ENCODE assay signal across 9 cellular contexts in the genomic region with DNA sequence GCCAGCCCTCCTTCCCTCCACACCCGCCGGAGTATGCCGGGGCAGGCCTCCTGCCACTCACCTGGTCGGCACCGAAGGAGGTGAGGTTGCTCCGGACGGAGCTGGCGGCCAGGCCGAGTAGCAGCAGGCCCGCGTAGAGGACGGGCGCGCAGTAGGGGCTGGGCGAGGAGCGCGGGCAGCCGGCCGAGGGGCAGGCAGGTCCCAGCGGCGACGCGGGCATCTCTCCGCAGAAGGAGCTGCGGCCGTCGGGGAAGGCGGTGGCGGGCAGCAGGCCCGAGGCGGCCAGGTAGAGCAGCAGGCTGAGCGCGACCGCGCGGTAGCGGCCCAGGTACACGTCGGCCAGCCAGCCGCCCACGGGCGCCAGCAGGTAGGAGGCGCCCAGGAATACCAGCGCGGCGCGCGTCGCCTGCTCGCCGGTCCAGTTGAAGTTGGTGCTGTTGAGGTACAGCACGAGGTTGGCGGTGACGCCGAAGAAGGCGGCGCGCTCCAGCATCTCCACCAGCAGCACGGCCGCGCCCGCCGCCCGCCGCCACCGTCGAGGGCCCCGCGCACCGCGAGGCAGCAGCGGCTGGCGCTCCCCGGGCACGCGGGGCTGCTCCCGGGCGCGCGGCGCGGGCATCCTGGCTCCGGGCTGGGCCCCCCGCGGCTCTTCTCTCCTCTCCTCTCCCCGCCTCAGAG. TPM values are rescaled to one million over a fixed set of nuclear protein-coding genes. Genes with fewer than 3 reads are reported as not detected.
DNase-seq lines count a peak whose midpoint lies in the region; ATAC-seq and TF ChIP-seq lines count a peak whose summit lies in the region.
"Had no signal": no experiment of that assay in that cellular context is flagged by ENCODE, and none has a peak within 500 bp of the region (broad histone marks: within the 10 kb centered on the region; RNA-seq: fewer than 3 reads in every experiment).

No MANE protein-coding gene starts in this region.

- H3K27me3 Mint-ChIP-seq in endodermal cell (ENCODE audit: insufficient read depth), result peaks cover 61% of the 10 kb centered on the region
- peaks cover 59% of the 10 kb centered on the region for H3K27me3 Mint-ChIP-seq in nephron progenitor cell (ENCODE audit: low read depth, poor library complexity)

- H3K27ac ChIP-seq in HUES64 (ENCODE audit: low read depth, low read length) (no peak overlapping the region), endodermal cell (ENCODE audit: low read depth, low read length) (no peak overlapping the region)
- H3K27ac ChIP-seq: VCaP had no signal

- H3K27me3 ChIP-seq in BJ (ENCODE audit: control insufficient read depth, insufficient read depth, low read length) (peaks cover 1% of the 10 kb centered on the region; the same call in 1 of the 2 replicates), HUES64 (ENCODE audit: insufficient read depth, low read length) (peaks cover 35% of the 10 kb centered on the region), endodermal cell (ENCODE audit: control insufficient read depth, insufficient read depth, low read length, poor library complexity, severe bottlenecking) (peaks cover 59% of the 10 kb centered on the region)

- POLR2A ChIA-PET in BJ (lab: Charles Lee), result no interaction called here

- H3K4me3 ChIP-seq in BJ (ENCODE audit: low read depth, low read length), result peak overlapping the region; percentile 45
- peak overlapping the region; percentile 56 for H3K4me3 ChIP-seq in HUES64 (ENCODE audit: low read length)
- H3K4me3 ChIP-seq in endodermal cell (ENCODE audit: low read length), result no peak overlapping the region

- DNase-seq in BJ (ENCODE audit: low read depth) (no peak), endodermal cell (peak; percentile 80), nephron progenitor cell (peak; percentile 60), NCI-H510A (lab: John Stamatoyannopoulos, UW) (no peak), NCI-H2196 treated with DMSO at 0.1 percent for 48 hours (lab: John Stamatoyannopoulos, UW; ENCODE audit: unreplicated experiment) (no peak)

- TF ChIP-seq CTCF in BJ (IDR thresholded peaks at IDR 0.05; ENCODE audit: insufficient read depth, low read depth, low read length) (no peak), endodermal cell (conservative IDR thresholded peaks at IDR 0.05) (no peak), nephron progenitor cell (IDR thresholded peaks at IDR 0.05) (no peak)

- CTCF ChIA-PET in BJ (lab: Yijun Ruan, JAX), result interaction anchor here (1.7 kb wide), 1 partner anchor 10 kb away, joined by 5 read pairs; no protein-coding TSS in a partner anchor

- H3K36me3 ChIP-seq in BJ (ENCODE audit: control insufficient read depth, insufficient read depth, low read length) (no peaks in the 10 kb centered on the region), HUES64 (ENCODE audit: insufficient read depth, low read length) (no peaks in the 10 kb centered on the region), endodermal cell (ENCODE audit: control insufficient read depth, insufficient read depth, low read length) (no peaks in the 10 kb centered on the region)

- H3K9me3 Mint-ChIP-seq in endodermal cell (no peaks in the 10 kb centered on the region), nephron progenitor cell (no peaks in the 10 kb centered on the region)

- ATAC-seq in GM18873 (IDR thresholded peaks at IDR 0.05; ENCODE audit: low FRiP score, unreplicated experiment) (no peak), GM21529 (IDR thresholded peaks at IDR 0.05; ENCODE audit: unreplicated experiment) (no peak)

- H3K27ac Mint-ChIP-seq in endodermal cell (no peak overlapping the region), nephron progenitor cell (no peak overlapping the region)

- H3K4me3 Mint-ChIP-seq in endodermal cell, result peak overlapping the region; percentile 41
- peak overlapping the region; percentile 74 for H3K4me3 Mint-ChIP-seq in nephron progenitor cell

- H3K4me1 ChIP-seq in HUES64 (ENCODE audit: insufficient read depth, low read length) (peaks cover 12% of the 10 kb centered on the region; the same call in 1 of the 2 replicates), endodermal cell (ENCODE audit: control insufficient read depth, insufficient read depth, low read length) (no peaks in the 10 kb centered on the region)

- H3K9ac ChIP-seq in HUES64 (ENCODE audit: low read depth, low read length), result peak overlapping the region; percentile 71
- no peak overlapping the region for H3K9ac ChIP-seq in endodermal cell (ENCODE audit: extremely low read depth, low read length, poor library complexity, severe bottlenecking)

- H3K4me1 Mint-ChIP-seq in endodermal cell, result no peaks in the 10 kb centered on the region
- H3K4me1 Mint-ChIP-seq in nephron progenitor cell, result peaks cover 66% of the 10 kb centered on the region

- no peaks in the 10 kb centered on the region for H3K36me3 Mint-ChIP-seq in endodermal cell (ENCODE audit: low read depth)
- H3K36me3 Mint-ChIP-seq in nephron progenitor cell (ENCODE audit: low read depth), result no peaks in the 10 kb centered on the region

- H3K9me3 ChIP-seq in HUES64 (ENCODE audit: insufficient read depth, low read depth, low read length) (no peaks in the 10 kb centered on the region), endodermal cell (ENCODE audit: control insufficient read depth, low read length) (no peaks in the 10 kb centered on the region)

- WGBS in HUES64, result 5% methylated on average over 86 of the region's 86 CpGs
- 6 to 16% methylated on average over 23 to 86 of the region's 86 CpGs for WGBS in endodermal cell (ENCODE audit: insufficient coverage in 1 of 2, insufficient read length in 1 of 2), 2 experiments

RNA-seq across cellular contexts. Expression of gene SLC15A3, which starts 0.9 kb away (rescaled TPM):
- 7.8 and 14.1 TPM in 2 replicates for polyA plus RNA-seq in BJ (2011; rRNA removed)
- polyA minus RNA-seq in BJ (2011; rRNA and poly(A)+ RNA removed), result 14.6 and 23.4 TPM in 2 replicates
- polyA plus RNA-seq in HUES64 (2013, experiment 1 of 2), result 15.9 TPM
- polyA plus RNA-seq in HUES64 (2013, experiment 2 of 2), result 19.1 TPM
- total RNA-seq in endodermal cell, result 1 to 10 TPM; 1.4 to 1.6 TPM
- 10.8 TPM for polyA plus RNA-seq in endodermal cell (2013, experiment 1 of 2)
- polyA plus RNA-seq in endodermal cell (2013, experiment 2 of 2), result 8.9 TPM

RNA-seq across cellular contexts. Expression of gene CD6, which starts 20.4 kb away (rescaled TPM):
- polyA plus RNA-seq in BJ (2011; rRNA removed), result not detected in 2 replicates
- not detected in 2 replicates for polyA minus RNA-seq in BJ (2011; rRNA and poly(A)+ RNA removed)
- not detected for polyA plus RNA-seq in HUES64 (2013, experiment 1 of 2)
- 0.13 TPM for polyA plus RNA-seq in HUES64 (2013, experiment 2 of 2)
- total RNA-seq in endodermal cell, result 1 to 10 TPM; 1.5 to 1.6 TPM
- 0.57 TPM for polyA plus RNA-seq in endodermal cell (2013, experiment 1 of 2)
- 0.50 TPM for polyA plus RNA-seq in endodermal cell (2013, experiment 2 of 2)

RNA-seq across cellular contexts. Expression of gene TMEM132A, which starts 26.8 kb away (rescaled TPM):
- 12.1 and 17.9 TPM in 2 replicates for polyA plus RNA-seq in BJ (2011; rRNA removed)
- polyA minus RNA-seq in BJ (2011; rRNA and poly(A)+ RNA removed), result 6.8 and 10.4 TPM in 2 replicates
- 73.4 TPM for polyA plus RNA-seq in HUES64 (2013, experiment 1 of 2)
- 73.1 TPM for polyA plus RNA-seq in HUES64 (2013, experiment 2 of 2)
- total RNA-seq in endodermal cell, result 100 to 1,000 TPM; 135 to 140 TPM
- 230 TPM for polyA plus RNA-seq in endodermal cell (2013, experiment 1 of 2)
- polyA plus RNA-seq in endodermal cell (2013, experiment 2 of 2), result 208 TPM

RNA-seq across cellular contexts. Expression of gene TMEM109, which starts 37.1 kb away (rescaled TPM):
- polyA plus RNA-seq in BJ (2011; rRNA removed), result 46.8 and 70.0 TPM in 2 replicates
- 23.0 and 29.4 TPM in 2 replicates for polyA minus RNA-seq in BJ (2011; rRNA and poly(A)+ RNA removed)
- 46.1 TPM for polyA plus RNA-seq in HUES64 (2013, experiment 1 of 2)
- polyA plus RNA-seq in HUES64 (2013, experiment 2 of 2), result 48.6 TPM
- total RNA-seq in endodermal cell, result 10 to 100 TPM; 41.4 to 56.8 TPM
- 57.8 TPM for polyA plus RNA-seq in endodermal cell (2013, experiment 1 of 2)
- 55.8 TPM for polyA plus RNA-seq in endodermal cell (2013, experiment 2 of 2)

RNA-seq across cellular contexts. Expression of gene PRPF19, which starts 44.7 kb away (rescaled TPM):
- polyA plus RNA-seq in BJ (2011; rRNA removed), result 17.6 and 48.6 TPM in 2 replicates
- polyA minus RNA-seq in BJ (2011; rRNA and poly(A)+ RNA removed), result 30.1 and 31.2 TPM in 2 replicates
- 121 TPM for polyA plus RNA-seq in HUES64 (2013, experiment 1 of 2)
- 102 TPM for polyA plus RNA-seq in HUES64 (2013, experiment 2 of 2)
- 100 to 1,000 TPM; 106 to 109 TPM for total RNA-seq in endodermal cell
- polyA plus RNA-seq in endodermal cell (2013, experiment 1 of 2), result 106 TPM
- 102 TPM for polyA plus RNA-seq in endodermal cell (2013, experiment 2 of 2)

Comparison
In these comparisons a context has a peak if more than half of its experiments do, and no peak if none do; other contexts are left out.
1. DNase-seq: peak in endodermal cell (single experiment) and nephron progenitor cell (single experiment); none in BJ (single experiment), NCI-H510A (single experiment) and NCI-H2196 treated with DMSO at 0.1 percent for 48 hours (single experiment).